8 cellular contexts compared by ENCODE assay signal in the genomic region with DNA sequence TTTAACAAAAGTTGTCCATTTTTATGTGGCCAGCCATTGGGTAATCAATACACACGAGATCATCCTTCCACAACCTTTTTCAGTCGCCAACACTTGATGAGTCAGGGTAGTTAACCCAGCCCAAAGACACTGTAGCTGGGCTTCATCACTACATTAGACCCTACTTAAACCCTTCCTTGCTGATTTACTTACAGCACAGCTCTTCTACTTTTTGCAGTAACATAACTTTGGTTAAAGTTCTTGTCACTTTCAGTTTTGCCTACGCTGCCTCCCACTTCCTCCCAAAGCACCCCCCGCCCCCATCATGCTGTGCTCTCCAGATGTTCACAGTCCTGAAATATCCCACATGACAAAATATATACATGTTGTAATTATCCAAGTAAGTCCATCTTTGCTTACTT.
DNase-seq lines count a peak whose midpoint lies in the region; ATAC-seq lines count a peak whose summit lies in the region.

No MANE protein-coding gene starts in this region.

- H3K27me3 ChIP-seq in naive thymus-derived CD4-positive, alpha-beta T cell (ENCODE audit: control insufficient read depth in 2 of 2, insufficient read depth in 2 of 2, low read length in 2 of 2) = no peaks in the 10 kb centered on the region

- H3K4me1 ChIP-seq in naive thymus-derived CD4-positive, alpha-beta T cell (ENCODE audit: control insufficient read depth in 2 of 2, insufficient read depth in 2 of 2, low read length in 2 of 2) = peaks cover 0 to 7% of the 10 kb centered on the region in 2 donors

- H3K9me3 Mint-ChIP-seq in T-helper 2 cell treated with Interferon-gamma antibody and Interleukin-4, amounts not matched to agents 5 μg/mL and 100 μg/mL, for 36 hours = no peaks in the 10 kb centered on the region
- peaks cover 0 to under 1% (median 0%) of the 10 kb centered on the region in 11 donors for H3K9me3 Mint-ChIP-seq in naive thymus-derived CD4-positive, alpha-beta T cell

- CTCF ChIA-PET in naive thymus-derived CD4-positive, alpha-beta T cell (lab: Charles Lee) = interaction anchor here (2.1 kb wide), 1 partner anchor 50 kb away, joined by 6 read pairs; no protein-coding TSS in a partner anchor

- ATAC-seq in GM18498 (IDR thresholded peaks at IDR 0.05; ENCODE audit: unreplicated experiment) (peak; percentile 59), HG02571 (IDR thresholded peaks at IDR 0.05; ENCODE audit: unreplicated experiment) (peak; percentile 58), HG03039 (IDR thresholded peaks at IDR 0.05; ENCODE audit: unreplicated experiment) (no peak), GM18520 (IDR thresholded peaks at IDR 0.05; ENCODE audit: unreplicated experiment) (no peak), HG03097 (IDR thresholded peaks at IDR 0.05; ENCODE audit: low FRiP score, unreplicated experiment) (no peak)
- no peak for ATAC-seq in naive thymus-derived CD4-positive, alpha-beta T cell

- peaks cover 7% of the 10 kb centered on the region for H3K4me1 Mint-ChIP-seq in T-helper 2 cell treated with Interferon-gamma antibody and Interleukin-4, amounts not matched to agents 5 μg/mL and 100 μg/mL, for 36 hours (ENCODE audit: low read depth)
- H3K4me1 Mint-ChIP-seq in naive thymus-derived CD4-positive, alpha-beta T cell = peaks cover 6 to 18% (median 11%) of the 10 kb centered on the region in 7 donors

- no peak for DNase-seq in T-helper 2 cell treated with Interferon-gamma antibody and Interleukin-4, amounts not matched to agents 5 μg/mL and 100 μg/mL, for 36 hours (ENCODE audit: low spot score)
- no peak for DNase-seq in naive thymus-derived CD4-positive, alpha-beta T cell
- DNase-seq in NCI-H2081 treated with DMSO at 0.1 percent for 48 hours (lab: John Stamatoyannopoulos, UW) = no peak

- H3K4me3 ChIP-seq in naive thymus-derived CD4-positive, alpha-beta T cell (ENCODE audit: low read length) = no peak overlapping the region

- H3K9me3 ChIP-seq in naive thymus-derived CD4-positive, alpha-beta T cell (ENCODE audit: control insufficient read depth in 2 of 3, low read length in 3 of 3) = no peaks in the 10 kb centered on the region

- no peak overlapping the region for H3K27ac ChIP-seq in naive thymus-derived CD4-positive, alpha-beta T cell (ENCODE audit: low read depth, low read length)

- POLR2A ChIA-PET in naive thymus-derived CD4-positive, alpha-beta T cell (lab: Charles Lee) = no interaction called here

- H3K4me3 Mint-ChIP-seq in T-helper 2 cell treated with Interferon-gamma antibody and Interleukin-4, amounts not matched to agents 5 μg/mL and 100 μg/mL, for 36 hours = peak overlapping the region; percentile 52
- H3K4me3 Mint-ChIP-seq in naive thymus-derived CD4-positive, alpha-beta T cell = peak overlapping the region; percentile 14 to 79 (median 56)

- H3K36me3 Mint-ChIP-seq in T-helper 2 cell treated with Interferon-gamma antibody and Interleukin-4, amounts not matched to agents 5 μg/mL and 100 μg/mL, for 36 hours (ENCODE audit: low read depth) = no peaks in the 10 kb centered on the region
- H3K36me3 Mint-ChIP-seq in naive thymus-derived CD4-positive, alpha-beta T cell = no peaks in the 10 kb centered on the region

- peaks cover 6% of the 10 kb centered on the region for H3K27me3 Mint-ChIP-seq in T-helper 2 cell treated with Interferon-gamma antibody and Interleukin-4, amounts not matched to agents 5 μg/mL and 100 μg/mL, for 36 hours (ENCODE audit: low read depth)
- peaks cover 0 to 10% (median 6%) of the 10 kb centered on the region in 5 donors for H3K27me3 Mint-ChIP-seq in naive thymus-derived CD4-positive, alpha-beta T cell

- intact Hi-C loops in naive thymus-derived CD4-positive, alpha-beta T cell (cut with micrococcal nuclease) = no loop called here

- peak overlapping the region; percentile 58 for H3K27ac Mint-ChIP-seq in T-helper 2 cell treated with Interferon-gamma antibody and Interleukin-4, amounts not matched to agents 5 μg/mL and 100 μg/mL, for 36 hours
- peak overlapping the region in 7 of 9 donors; percentile 7 to 61 (median 50) for H3K27ac Mint-ChIP-seq in naive thymus-derived CD4-positive, alpha-beta T cell

- no peaks in the 10 kb centered on the region for H3K36me3 ChIP-seq in naive thymus-derived CD4-positive, alpha-beta T cell (ENCODE audit: control insufficient read depth in 2 of 3, insufficient read depth in 3 of 3, low read length in 3 of 3)

Comparison
In these comparisons a context has a peak if more than half of its experiments do, and no peak if none do; other contexts are left out.
1. ATAC-seq: peak in GM18498 (single experiment) and HG02571 (single experiment); none in naive thymus-derived CD4-positive, alpha-beta T cell (single experiment), HG03039 (single experiment), GM18520 (single experiment) and HG03097 (single experiment).